In the genomic region with DNA sequence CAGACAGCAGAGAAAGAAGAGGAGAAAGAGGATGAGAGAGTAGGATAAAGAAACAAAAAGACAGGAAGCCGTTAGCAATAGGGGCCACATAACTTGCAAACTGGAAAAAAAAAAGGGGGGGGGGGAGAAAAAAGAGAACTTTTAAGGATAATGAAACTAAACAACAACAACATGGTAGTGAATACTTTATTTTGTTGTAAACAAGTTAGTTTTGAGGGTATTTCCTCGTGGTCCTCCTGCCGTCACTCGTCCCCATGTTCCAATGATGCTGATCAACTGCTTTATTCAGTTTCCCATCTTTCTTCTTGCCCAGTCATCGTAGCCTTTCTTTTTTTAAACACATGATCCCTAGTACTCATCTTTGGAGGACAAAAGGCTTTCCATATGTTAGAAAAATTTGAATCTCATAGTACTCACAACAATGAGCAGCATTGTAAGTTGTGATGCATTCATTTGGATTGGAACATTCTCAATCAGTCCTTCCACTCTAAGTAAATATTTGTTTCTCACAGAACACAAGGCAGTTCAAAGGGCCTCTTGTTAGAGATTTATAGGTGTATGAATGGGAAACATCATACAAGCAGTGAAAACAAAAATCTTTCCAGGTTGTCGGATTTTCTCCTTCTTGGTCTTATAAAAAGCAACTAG, we compare ENCODE assay signal across 1 cellular context.
TF ChIP-seq lines count a peak whose summit lies in the region.

No MANE protein-coding gene starts in this region.

TF ChIP-seq in HepG2, 621 proteins besides CTCF, POLR2A, EP300 and RAD21 (continued from another document):
- TF ChIP-seq, protein P1, sequence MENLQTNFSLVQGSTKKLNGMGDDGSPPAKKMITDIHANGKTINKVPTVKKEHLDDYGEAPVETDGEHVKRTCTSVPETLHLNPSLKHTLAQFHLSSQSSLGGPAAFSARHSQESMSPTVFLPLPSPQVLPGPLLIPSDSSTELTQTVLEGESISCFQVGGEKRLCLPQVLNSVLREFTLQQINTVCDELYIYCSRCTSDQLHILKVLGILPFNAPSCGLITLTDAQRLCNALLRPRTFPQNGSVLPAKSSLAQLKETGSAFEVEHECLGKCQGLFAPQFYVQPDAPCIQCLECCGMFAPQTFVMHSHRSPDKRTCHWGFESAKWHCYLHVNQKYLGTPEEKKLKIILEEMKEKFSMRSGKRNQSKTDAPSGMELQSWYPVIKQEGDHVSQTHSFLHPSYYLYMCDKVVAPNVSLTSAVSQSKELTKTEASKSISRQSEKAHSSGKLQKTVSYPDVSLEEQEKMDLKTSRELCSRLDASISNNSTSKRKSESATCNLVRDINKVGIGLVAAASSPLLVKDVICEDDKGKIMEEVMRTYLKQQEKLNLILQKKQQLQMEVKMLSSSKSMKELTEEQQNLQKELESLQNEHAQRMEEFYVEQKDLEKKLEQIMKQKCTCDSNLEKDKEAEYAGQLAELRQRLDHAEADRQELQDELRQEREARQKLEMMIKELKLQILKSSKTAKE (CRISPR knock-in tag; IDR thresholded peaks at IDR 0.05; ENCODE audit: borderline replicate concordance) = no peak
- TF ChIP-seq, protein P2, sequence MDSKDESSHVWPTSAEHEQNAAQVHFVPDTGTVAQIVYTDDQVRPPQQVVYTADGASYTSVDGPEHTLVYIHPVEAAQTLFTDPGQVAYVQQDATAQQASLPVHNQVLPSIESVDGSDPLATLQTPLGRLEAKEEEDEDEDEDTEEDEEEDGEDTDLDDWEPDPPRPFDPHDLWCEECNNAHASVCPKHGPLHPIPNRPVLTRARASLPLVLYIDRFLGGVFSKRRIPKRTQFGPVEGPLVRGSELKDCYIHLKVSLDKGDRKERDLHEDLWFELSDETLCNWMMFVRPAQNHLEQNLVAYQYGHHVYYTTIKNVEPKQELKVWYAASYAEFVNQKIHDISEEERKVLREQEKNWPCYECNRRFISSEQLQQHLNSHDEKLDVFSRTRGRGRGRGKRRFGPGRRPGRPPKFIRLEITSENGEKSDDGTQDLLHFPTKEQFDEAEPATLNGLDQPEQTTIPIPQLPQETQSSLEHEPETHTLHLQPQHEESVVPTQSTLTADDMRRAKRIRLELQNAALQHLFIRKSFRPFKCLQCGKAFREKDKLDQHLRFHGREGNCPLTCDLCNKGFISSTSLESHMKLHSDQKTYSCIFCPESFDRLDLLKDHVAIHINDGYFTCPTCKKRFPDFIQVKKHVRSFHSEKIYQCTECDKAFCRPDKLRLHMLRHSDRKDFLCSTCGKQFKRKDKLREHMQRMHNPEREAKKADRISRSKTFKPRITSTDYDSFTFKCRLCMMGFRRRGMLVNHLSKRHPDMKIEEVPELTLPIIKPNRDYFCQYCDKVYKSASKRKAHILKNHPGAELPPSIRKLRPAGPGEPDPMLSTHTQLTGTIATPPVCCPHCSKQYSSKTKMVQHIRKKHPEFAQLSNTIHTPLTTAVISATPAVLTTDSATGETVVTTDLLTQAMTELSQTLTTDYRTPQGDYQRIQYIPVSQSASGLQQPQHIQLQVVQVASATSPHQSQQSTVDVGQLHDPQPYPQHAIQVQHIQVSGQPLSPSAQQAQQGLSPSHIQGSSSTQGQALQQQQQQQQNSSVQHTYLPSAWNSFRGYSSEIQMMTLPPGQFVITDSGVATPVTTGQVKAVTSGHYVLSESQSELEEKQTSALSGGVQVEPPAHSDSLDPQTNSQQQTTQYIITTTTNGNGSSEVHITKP (CRISPR knock-in tag; IDR thresholded peaks at IDR 0.05; ENCODE audit: low read depth) = no peak
- TF ChIP-seq FOXA3 (CRISPR knock-in tag; IDR thresholded peaks at IDR 0.05) (peak; percentile 86), ZNF83 (CRISPR knock-in tag; IDR thresholded peaks at IDR 0.05; ENCODE audit: borderline replicate concordance) (no peak), GATAD2A (CRISPR knock-in tag; IDR thresholded peaks at IDR 0.05) (peak; percentile 88), SMAD3 (CRISPR knock-in tag; IDR thresholded peaks at IDR 0.05) (0 out of 2 replicates have a peak, but pooled peaks have one; percentile 25), HDAC2 (CRISPR knock-in tag; IDR thresholded peaks at IDR 0.05) (peak; percentile 66; the same call in 1 of the 2 replicates), MIER2 (CRISPR knock-in tag; IDR thresholded peaks at IDR 0.05) (no peak), ATF1 (CRISPR knock-in tag; IDR thresholded peaks at IDR 0.05) (no peak), SOX13 (IDR thresholded peaks at IDR 0.05) (peak; percentile 65; the same call in 1 of the 2 replicates), SOX13 (CRISPR knock-in tag; conservative IDR thresholded peaks at IDR 0.05 in 1 of 2, IDR thresholded peaks at IDR 0.05 in 1 of 2) (peak in 1 of 2 experiments; percentile 99; a peak in 2 of 4 replicates), CREB1 (IDR thresholded peaks at IDR 0.05) (no peak), CREB1 (CRISPR knock-in tag; IDR thresholded peaks at IDR 0.05) (peak; percentile 63; the same call in 1 of the 2 replicates), ZNF160 (CRISPR knock-in tag; IDR thresholded peaks at IDR 0.05) (no peak), ZNF232 (CRISPR knock-in tag; IDR thresholded peaks at IDR 0.05; ENCODE audit: borderline replicate concordance) (no peak)
- TF ChIP-seq, protein P3, sequence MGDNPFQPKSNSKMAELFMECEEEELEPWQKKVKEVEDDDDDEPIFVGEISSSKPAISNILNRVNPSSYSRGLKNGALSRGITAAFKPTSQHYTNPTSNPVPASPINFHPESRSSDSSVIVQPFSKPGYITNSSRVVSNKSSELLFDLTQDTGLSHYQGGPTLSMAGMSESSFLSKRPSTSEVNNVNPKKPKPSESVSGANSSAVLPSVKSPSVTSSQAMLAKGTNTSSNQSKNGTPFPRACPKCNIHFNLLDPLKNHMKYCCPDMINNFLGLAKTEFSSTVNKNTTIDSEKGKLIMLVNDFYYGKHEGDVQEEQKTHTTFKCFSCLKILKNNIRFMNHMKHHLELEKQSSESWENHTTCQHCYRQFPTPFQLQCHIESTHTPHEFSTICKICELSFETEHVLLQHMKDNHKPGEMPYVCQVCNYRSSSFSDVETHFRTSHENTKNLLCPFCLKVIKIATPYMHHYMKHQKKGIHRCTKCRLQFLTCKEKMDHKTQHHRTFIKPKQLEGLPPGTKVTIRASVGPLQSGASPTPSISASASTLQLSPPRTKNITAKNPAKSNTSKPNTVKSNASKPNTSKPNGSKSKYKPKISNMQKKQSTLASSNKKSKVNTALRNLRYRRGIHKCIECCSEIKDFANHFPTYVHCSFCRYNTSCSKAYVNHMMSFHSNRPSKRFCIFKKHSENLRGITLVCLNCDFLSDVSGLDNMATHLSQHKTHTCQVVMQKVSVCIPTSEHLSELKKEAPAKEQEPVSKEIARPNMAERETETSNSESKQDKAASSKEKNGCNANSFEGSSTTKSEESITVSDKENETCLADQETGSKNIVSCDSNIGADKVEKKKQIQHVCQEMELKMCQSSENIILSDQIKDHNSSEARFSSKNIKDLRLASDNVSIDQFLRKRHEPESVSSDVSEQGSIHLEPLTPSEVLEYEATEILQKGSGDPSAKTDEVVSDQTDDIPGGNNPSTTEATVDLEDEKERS (CRISPR knock-in tag; IDR thresholded peaks at IDR 0.05) = no peak
- TF ChIP-seq, protein P4, sequence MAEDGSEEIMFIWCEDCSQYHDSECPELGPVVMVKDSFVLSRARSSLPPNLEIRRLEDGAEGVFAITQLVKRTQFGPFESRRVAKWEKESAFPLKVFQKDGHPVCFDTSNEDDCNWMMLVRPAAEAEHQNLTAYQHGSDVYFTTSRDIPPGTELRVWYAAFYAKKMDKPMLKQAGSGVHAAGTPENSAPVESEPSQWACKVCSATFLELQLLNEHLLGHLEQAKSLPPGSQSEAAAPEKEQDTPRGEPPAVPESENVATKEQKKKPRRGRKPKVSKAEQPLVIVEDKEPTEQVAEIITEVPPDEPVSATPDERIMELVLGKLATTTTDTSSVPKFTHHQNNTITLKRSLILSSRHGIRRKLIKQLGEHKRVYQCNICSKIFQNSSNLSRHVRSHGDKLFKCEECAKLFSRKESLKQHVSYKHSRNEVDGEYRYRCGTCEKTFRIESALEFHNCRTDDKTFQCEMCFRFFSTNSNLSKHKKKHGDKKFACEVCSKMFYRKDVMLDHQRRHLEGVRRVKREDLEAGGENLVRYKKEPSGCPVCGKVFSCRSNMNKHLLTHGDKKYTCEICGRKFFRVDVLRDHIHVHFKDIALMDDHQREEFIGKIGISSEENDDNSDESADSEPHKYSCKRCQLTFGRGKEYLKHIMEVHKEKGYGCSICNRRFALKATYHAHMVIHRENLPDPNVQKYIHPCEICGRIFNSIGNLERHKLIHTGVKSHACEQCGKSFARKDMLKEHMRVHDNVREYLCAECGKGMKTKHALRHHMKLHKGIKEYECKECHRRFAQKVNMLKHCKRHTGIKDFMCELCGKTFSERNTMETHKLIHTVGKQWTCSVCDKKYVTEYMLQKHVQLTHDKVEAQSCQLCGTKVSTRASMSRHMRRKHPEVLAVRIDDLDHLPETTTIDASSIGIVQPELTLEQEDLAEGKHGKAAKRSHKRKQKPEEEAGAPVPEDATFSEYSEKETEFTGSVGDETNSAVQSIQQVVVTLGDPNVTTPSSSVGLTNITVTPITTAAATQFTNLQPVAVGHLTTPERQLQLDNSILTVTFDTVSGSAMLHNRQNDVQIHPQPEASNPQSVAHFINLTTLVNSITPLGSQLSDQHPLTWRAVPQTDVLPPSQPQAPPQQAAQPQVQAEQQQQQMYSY (CRISPR knock-in tag; IDR thresholded peaks at IDR 0.05) = 0 out of 2 replicates have a peak, but pooled peaks have one; percentile 40
